10 cellular contexts compared by ENCODE assay signal in genomic region chr19:745138-745537, GRCh38. TPM values are rescaled to one million over a fixed set of nuclear protein-coding genes. Genes with fewer than 3 reads are reported as not detected.
DNase-seq lines count a peak whose midpoint lies in the region; TF ChIP-seq lines count a peak whose summit lies in the region.
"Not testable (repeated sequence)": the region's sequence is repeated elsewhere in the genome, so short reads cannot be mapped to it uniquely, and the experiment has no call there.
"Had no signal": no experiment of that assay in that cellular context is flagged by ENCODE, and none has a peak within 500 bp of the region (broad histone marks: within the 10 kb centered on the region; RNA-seq: fewer than 3 reads in every experiment).

No MANE protein-coding gene starts in this region.

- WGBS in ovary, 3 donors, result 9 to 25% (median 15%) methylated on average over 7 of the region's 7 CpGs

- not testable (repeated sequence) for H3K9me3 ChIP-seq in duodenal mucosa (ENCODE audit: control insufficient read depth in 1 of 2, low read length in 2 of 2); ovary

- H3K9ac ChIP-seq in duodenal mucosa (ENCODE audit: low read depth in 1 of 2, low read length in 2 of 2), result not testable (repeated sequence)

- intact Hi-C loops in ovary (cut with DNase I), result not testable (repeated sequence)

- not testable (repeated sequence) for TF ChIP-seq EP300 in ovary (IDR thresholded peaks at IDR 0.05)

- peaks cover 20 to 25% of the 10 kb centered on the region in 2 donors for H3K4me1 ChIP-seq in duodenal mucosa (ENCODE audit: control insufficient read depth in 1 of 2, insufficient read depth in 2 of 2, low read length in 2 of 2)
- H3K4me1 ChIP-seq in ovary (ENCODE audit: insufficient read depth), result not testable (repeated sequence)

- TF ChIP-seq POLR2A in ovary (IDR thresholded peaks at IDR 0.05), result not testable (repeated sequence)

- TF ChIP-seq CTCF in ovary (IDR thresholded peaks at IDR 0.05), result not testable (repeated sequence)

- H3K27ac ChIP-seq in duodenal mucosa (ENCODE audit: low read depth, low read length), result peak overlapping the region; percentile 42
- peak overlapping the region in 1 of 2 donors; percentile 13 for H3K27ac ChIP-seq in ovary

- DNase-seq in HCEC 1CT (peak; percentile 6), RPMI8226 (peak; percentile 41), left kidney (ENCODE audit: low read depth, low spot score) (peak; percentile 67), ovary (peak in 3 of 5 donors; percentile 64 to 81 (median 76))

- not testable (repeated sequence) for H3K4me3 ChIP-seq in duodenal mucosa (ENCODE audit: low read depth in 1 of 2, low read length in 2 of 2); ovary

- H3K27me3 ChIP-seq in duodenal mucosa (ENCODE audit: control insufficient read depth in 1 of 2, insufficient read depth in 2 of 2, low read length in 2 of 2); ovary: not testable (repeated sequence)

- not testable (repeated sequence) for H3K36me3 ChIP-seq in duodenal mucosa (ENCODE audit: control insufficient read depth in 1 of 2, insufficient read depth in 2 of 2, low read length in 2 of 2); ovary

RNA-seq across cellular contexts. Expression of gene MISP, which starts 5.8 kb away (rescaled TPM):
- total RNA-seq in ovary, result 10 to 100 TPM in 1 of 7 donors, 1 to 10 TPM in 3, under 1 TPM in 3; 0.08 to 44.0 (median 1.4) TPM
- polyA plus RNA-seq in ovary, result under 1 TPM; 0.12 to 0.19 TPM
- total RNA-seq: CD4-positive, alpha-beta T cell had no signal

RNA-seq across cellular contexts. Expression of gene PALM, which starts 36.4 kb away (rescaled TPM):
- 100 to 1,000 TPM in 5 of 7 donors, 10 to 100 TPM in 2; 36.1 to 169 (median 126) TPM for total RNA-seq in ovary
- polyA plus RNA-seq in ovary, result 10 to 100 TPM in 1 of 2 donors, 1 to 10 TPM in 1; 2.9 to 66.9 TPM
- total RNA-seq: CD4-positive, alpha-beta T cell had no signal

RNA-seq across cellular contexts. Expression of gene PRSS57, which starts 49.9 kb away (rescaled TPM):
- total RNA-seq in ovary, result under 1 TPM in 1 of 7 donors, not detected in 6; 0.33 TPM
- under 1 TPM in 1 of 2 donors, not detected in 1; 0.07 TPM for polyA plus RNA-seq in ovary
- total RNA-seq: Caco-2; CD4-positive, alpha-beta T cell; H1; H9 had no signal
- polyA plus RNA-seq: BJ, H1 had no signal

RNA-seq across cellular contexts. Expression of gene PTBP1, which starts 52.1 kb away (rescaled TPM):
- 100 to 1,000 TPM in 6 of 7 donors, 10 to 100 TPM in 1; 73.4 to 312 (median 233) TPM for total RNA-seq in ovary
- 100 to 1,000 TPM in 1 of 2 donors, 10 to 100 TPM in 1; 94.4 to 112 TPM for polyA plus RNA-seq in ovary

Comparison
In these comparisons a context has a peak if more than half of its experiments do, and no peak if none do; other contexts are left out.
1. DNase-seq: peak in every context shown above with its lines; median percentile 76 in ovary; 67 in left kidney; 41 in RPMI8226; 6 in HCEC 1CT.